In the genomic region with DNA sequence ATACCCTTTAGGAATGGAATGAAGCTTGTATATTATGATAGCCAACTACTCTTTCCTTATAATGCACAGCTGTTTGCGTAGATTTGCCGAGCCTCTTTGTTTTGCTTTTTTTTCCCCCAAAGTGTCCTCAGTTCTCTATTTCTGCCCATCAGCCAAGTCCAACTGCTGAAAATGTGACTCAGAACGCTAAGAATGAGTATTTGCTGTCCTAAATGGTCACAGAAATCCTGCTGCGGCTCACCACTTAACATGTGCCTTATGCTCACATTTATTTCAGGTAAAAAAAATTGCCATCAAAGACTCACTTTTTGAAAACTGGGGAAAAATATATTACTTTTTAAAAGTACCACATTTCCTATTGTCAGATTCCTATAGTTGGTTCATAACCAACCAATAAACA, we compare ENCODE assay signal across 1 cellular context.
TF ChIP-seq lines count a peak whose summit lies in the region.

No MANE protein-coding gene starts in this region.

TF ChIP-seq in IMR-90, 13 proteins besides CTCF, POLR2A, EP300 and RAD21 (continued from another document):
- TF ChIP-seq RFX5 (IDR thresholded peaks at IDR 0.05; ENCODE audit: low read depth, low read length) (no peak), RCOR1 (IDR thresholded peaks at IDR 0.05; ENCODE audit: insufficient replicate concordance, low read length) (no peak)
TF ChIP-seq in IMR-90: peak in this region for 0.
